Comparison of ENCODE assay signal across 1 cellular context in genomic region chr17:75633484-75634375, GRCh38.
A peak's percentile ranks its signal among the peaks of the same experiment; 100 is the strongest.
TF ChIP-seq lines count a peak whose summit lies in the region.

No MANE protein-coding gene starts in this region.

TF ChIP-seq in HepG2, 621 proteins besides CTCF, POLR2A, EP300 and RAD21 (continued from another document and continues in another):
- TF ChIP-seq ZBTB34 (CRISPR knock-in tag; IDR thresholded peaks at IDR 0.05) (0 out of 2 replicates have a peak, but pooled peaks have one; percentile 36), RFX3 (CRISPR knock-in tag; IDR thresholded peaks at IDR 0.05) (peak; percentile 78), HNRNPK (IDR thresholded peaks at IDR 0.05; ENCODE audit: low read depth, low read length, poor library complexity, severe bottlenecking) (no peak), KDM1A (CRISPR knock-in tag; IDR thresholded peaks at IDR 0.05) (no peak), ZZZ3 (CRISPR knock-in tag; IDR thresholded peaks at IDR 0.05; ENCODE audit: borderline replicate concordance) (no peak), KLF12 (CRISPR knock-in tag; IDR thresholded peaks at IDR 0.05; ENCODE audit: borderline replicate concordance) (no peak), PHB2 (IDR thresholded peaks at IDR 0.05; ENCODE audit: partially characterized antibody) (no peak), NFE2L2 (IDR thresholded peaks at IDR 0.05; ENCODE audit: low read length) (no peak), PTBP1 (IDR thresholded peaks at IDR 0.05; ENCODE audit: low read depth, low read length, poor library complexity, severe bottlenecking) (peak; percentile 26), ZBTB1 (CRISPR knock-in tag; IDR thresholded peaks at IDR 0.05; ENCODE audit: borderline replicate concordance) (no peak), POGK (CRISPR knock-in tag; conservative IDR thresholded peaks at IDR 0.05) (no peak), BRCA1 (CRISPR knock-in tag; IDR thresholded peaks at IDR 0.05) (no peak), NR1H2 (CRISPR knock-in tag; IDR thresholded peaks at IDR 0.05; ENCODE audit: borderline replicate concordance, low read depth) (no peak), CERS6 (CRISPR knock-in tag; IDR thresholded peaks at IDR 0.05) (no peak), ZNF724P (CRISPR knock-in tag; IDR thresholded peaks at IDR 0.05; ENCODE audit: borderline replicate concordance) (0 out of 2 replicates have a peak, but pooled peaks have one; percentile 41), EHMT2 (IDR thresholded peaks at IDR 0.05; ENCODE audit: borderline replicate concordance, low read depth, low read length) (no peak), FLYWCH1 (CRISPR knock-in tag; IDR thresholded peaks at IDR 0.05) (0 out of 2 replicates have a peak, but pooled peaks have one; percentile 65), SAP130 (CRISPR knock-in tag; IDR thresholded peaks at IDR 0.05; ENCODE audit: low read depth) (peak; percentile 98), JUND (CRISPR knock-in tag; IDR thresholded peaks at IDR 0.05) (no peak), ZNF576 (CRISPR knock-in tag; IDR thresholded peaks at IDR 0.05) (0 out of 2 replicates have a peak, but pooled peaks have one; percentile 57), MAF1 (CRISPR knock-in tag; IDR thresholded peaks at IDR 0.05; ENCODE audit: borderline replicate concordance) (no peak), ZBTB3 (CRISPR knock-in tag; IDR thresholded peaks at IDR 0.05; ENCODE audit: borderline replicate concordance, low read depth) (no peak), KAT8 (CRISPR knock-in tag; IDR thresholded peaks at IDR 0.05) (peak; percentile 72), MAFK (conservative IDR thresholded peaks at IDR 0.05 in 1 of 2, IDR thresholded peaks at IDR 0.05 in 1 of 2; ENCODE audit: low read length in 2 of 2) (no peak), HCFC1 (IDR thresholded peaks at IDR 0.05; ENCODE audit: low read depth, low read length) (no peak; the same call in none of the 2 replicates), TOPORS (CRISPR knock-in tag; IDR thresholded peaks at IDR 0.05) (no peak), ZNF432 (CRISPR knock-in tag; IDR thresholded peaks at IDR 0.05; ENCODE audit: borderline replicate concordance) (no peak), GABPB1 (CRISPR knock-in tag; IDR thresholded peaks at IDR 0.05) (peak; percentile 35; the same call in 1 of the 2 replicates), IKZF4 (CRISPR knock-in tag; IDR thresholded peaks at IDR 0.05; ENCODE audit: borderline replicate concordance, low read depth, not compliant biosample characterization) (peak; percentile 43), ZNF580 (CRISPR knock-in tag; IDR thresholded peaks at IDR 0.05; ENCODE audit: borderline replicate concordance, low read depth) (peak; percentile 55; the same call in 1 of the 2 replicates), ZFP36L1 (CRISPR knock-in tag; IDR thresholded peaks at IDR 0.05) (no peak), MAFF (IDR thresholded peaks at IDR 0.05; ENCODE audit: low read depth, low read length) (0 out of 2 replicates have a peak, but pooled peaks have one; percentile 5), GATAD1 (CRISPR knock-in tag; IDR thresholded peaks at IDR 0.05) (no peak), ZSCAN21 (CRISPR knock-in tag; IDR thresholded peaks at IDR 0.05; ENCODE audit: borderline replicate concordance) (no peak; the same call in 1 of the 2 replicates), EEA1 (CRISPR knock-in tag; IDR thresholded peaks at IDR 0.05; ENCODE audit: borderline replicate concordance) (no peak; the same call in 1 of the 2 replicates), RCOR2 (CRISPR knock-in tag; IDR thresholded peaks at IDR 0.05) (no peak), ZNF782 (CRISPR knock-in tag; IDR thresholded peaks at IDR 0.05; ENCODE audit: borderline replicate concordance) (no peak), NRL (CRISPR knock-in tag; IDR thresholded peaks at IDR 0.05; ENCODE audit: borderline replicate concordance) (no peak), TSC22D2 (CRISPR knock-in tag; IDR thresholded peaks at IDR 0.05; ENCODE audit: borderline replicate concordance) (no peak), FOXC1 (CRISPR knock-in tag; IDR thresholded peaks at IDR 0.05; ENCODE audit: borderline replicate concordance) (no peak; the same call in 1 of the 2 replicates), PBX3 (CRISPR knock-in tag; IDR thresholded peaks at IDR 0.05; ENCODE audit: borderline replicate concordance) (no peak), MTA1 (CRISPR knock-in tag; IDR thresholded peaks at IDR 0.05; ENCODE audit: borderline replicate concordance) (peak; percentile 11; the same call in 1 of the 2 replicates), SSRP1 (CRISPR knock-in tag; IDR thresholded peaks at IDR 0.05) (no peak), ZNF530 (CRISPR knock-in tag; IDR thresholded peaks at IDR 0.05; ENCODE audit: low read depth) (no peak), ZNF354B (CRISPR knock-in tag; IDR thresholded peaks at IDR 0.05) (no peak), SP140L (CRISPR knock-in tag; IDR thresholded peaks at IDR 0.05; ENCODE audit: borderline replicate concordance) (no peak), ZNF101 (CRISPR knock-in tag; IDR thresholded peaks at IDR 0.05; ENCODE audit: borderline replicate concordance, low read depth) (no peak), ZBTB8A (CRISPR knock-in tag; IDR thresholded peaks at IDR 0.05; ENCODE audit: borderline replicate concordance, low read depth) (no peak)
- TF ChIP-seq, protein P1, sequence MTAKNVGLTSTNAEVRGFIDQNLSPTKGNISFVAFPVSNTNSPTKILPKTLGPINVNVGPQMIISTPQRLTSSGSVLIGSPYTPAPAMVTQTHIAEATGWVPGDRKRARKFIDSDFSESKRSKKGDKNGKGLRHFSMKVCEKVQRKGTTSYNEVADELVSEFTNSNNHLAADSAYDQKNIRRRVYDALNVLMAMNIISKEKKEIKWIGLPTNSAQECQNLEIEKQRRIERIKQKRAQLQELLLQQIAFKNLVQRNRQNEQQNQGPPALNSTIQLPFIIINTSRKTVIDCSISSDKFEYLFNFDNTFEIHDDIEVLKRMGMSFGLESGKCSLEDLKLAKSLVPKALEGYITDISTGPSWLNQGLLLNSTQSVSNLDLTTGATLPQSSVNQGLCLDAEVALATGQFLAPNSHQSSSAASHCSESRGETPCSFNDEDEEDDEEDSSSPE (CRISPR knock-in tag; IDR thresholded peaks at IDR 0.05), result no peak
- TF ChIP-seq, protein P2, sequence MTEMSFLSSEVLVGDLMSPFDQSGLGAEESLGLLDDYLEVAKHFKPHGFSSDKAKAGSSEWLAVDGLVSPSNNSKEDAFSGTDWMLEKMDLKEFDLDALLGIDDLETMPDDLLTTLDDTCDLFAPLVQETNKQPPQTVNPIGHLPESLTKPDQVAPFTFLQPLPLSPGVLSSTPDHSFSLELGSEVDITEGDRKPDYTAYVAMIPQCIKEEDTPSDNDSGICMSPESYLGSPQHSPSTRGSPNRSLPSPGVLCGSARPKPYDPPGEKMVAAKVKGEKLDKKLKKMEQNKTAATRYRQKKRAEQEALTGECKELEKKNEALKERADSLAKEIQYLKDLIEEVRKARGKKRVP (CRISPR knock-in tag; IDR thresholded peaks at IDR 0.05), result no peak
- TF ChIP-seq, protein P3, sequence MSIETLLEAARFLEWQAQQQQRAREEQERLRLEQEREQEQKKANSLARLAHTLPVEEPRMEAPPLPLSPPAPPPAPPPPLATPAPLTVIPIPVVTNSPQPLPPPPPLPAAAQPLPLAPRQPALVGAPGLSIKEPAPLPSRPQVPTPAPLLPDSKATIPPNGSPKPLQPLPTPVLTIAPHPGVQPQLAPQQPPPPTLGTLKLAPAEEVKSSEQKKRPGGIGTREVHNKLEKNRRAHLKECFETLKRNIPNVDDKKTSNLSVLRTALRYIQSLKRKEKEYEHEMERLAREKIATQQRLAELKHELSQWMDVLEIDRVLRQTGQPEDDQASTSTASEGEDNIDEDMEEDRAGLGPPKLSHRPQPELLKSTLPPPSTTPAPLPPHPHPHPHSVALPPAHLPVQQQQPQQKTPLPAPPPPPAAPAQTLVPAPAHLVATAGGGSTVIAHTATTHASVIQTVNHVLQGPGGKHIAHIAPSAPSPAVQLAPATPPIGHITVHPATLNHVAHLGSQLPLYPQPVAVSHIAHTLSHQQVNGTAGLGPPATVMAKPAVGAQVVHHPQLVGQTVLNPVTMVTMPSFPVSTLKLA (IDR thresholded peaks at IDR 0.05), result 0 out of 2 replicates have a peak, but pooled peaks have one; percentile 16
- TF ChIP-seq, protein P4, sequence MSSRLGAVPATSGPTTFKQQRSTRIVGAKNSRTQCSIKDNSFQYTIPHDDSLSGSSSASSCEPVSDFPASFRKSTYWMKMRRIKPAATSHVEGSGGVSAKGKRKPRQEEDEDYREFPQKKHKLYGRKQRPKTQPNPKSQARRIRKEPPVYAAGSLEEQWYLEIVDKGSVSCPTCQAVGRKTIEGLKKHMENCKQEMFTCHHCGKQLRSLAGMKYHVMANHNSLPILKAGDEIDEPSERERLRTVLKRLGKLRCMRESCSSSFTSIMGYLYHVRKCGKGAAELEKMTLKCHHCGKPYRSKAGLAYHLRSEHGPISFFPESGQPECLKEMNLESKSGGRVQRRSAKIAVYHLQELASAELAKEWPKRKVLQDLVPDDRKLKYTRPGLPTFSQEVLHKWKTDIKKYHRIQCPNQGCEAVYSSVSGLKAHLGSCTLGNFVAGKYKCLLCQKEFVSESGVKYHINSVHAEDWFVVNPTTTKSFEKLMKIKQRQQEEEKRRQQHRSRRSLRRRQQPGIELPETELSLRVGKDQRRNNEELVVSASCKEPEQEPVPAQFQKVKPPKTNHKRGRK (CRISPR knock-in tag; IDR thresholded peaks at IDR 0.05), result no peak
- TF ChIP-seq, protein P5, sequence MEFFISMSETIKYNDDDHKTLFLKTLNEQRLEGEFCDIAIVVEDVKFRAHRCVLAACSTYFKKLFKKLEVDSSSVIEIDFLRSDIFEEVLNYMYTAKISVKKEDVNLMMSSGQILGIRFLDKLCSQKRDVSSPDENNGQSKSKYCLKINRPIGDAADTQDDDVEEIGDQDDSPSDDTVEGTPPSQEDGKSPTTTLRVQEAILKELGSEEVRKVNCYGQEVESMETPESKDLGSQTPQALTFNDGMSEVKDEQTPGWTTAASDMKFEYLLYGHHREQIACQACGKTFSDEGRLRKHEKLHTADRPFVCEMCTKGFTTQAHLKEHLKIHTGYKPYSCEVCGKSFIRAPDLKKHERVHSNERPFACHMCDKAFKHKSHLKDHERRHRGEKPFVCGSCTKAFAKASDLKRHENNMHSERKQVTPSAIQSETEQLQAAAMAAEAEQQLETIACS (CRISPR knock-in tag; IDR thresholded peaks at IDR 0.05), result no peak; the same call in 1 of the 2 replicates
